2 cellular contexts compared by ENCODE assay signal in genomic region chr5:762996-763395, GRCh38. TPM values are rescaled to one million over a fixed set of nuclear protein-coding genes. Genes with fewer than 3 reads are reported as not detected.
"Had no signal": no experiment of that assay in that cellular context is flagged by ENCODE, and none has a peak within 500 bp of the region (broad histone marks: within the 10 kb centered on the region; RNA-seq: fewer than 3 reads in every experiment).

No MANE protein-coding gene starts in this region.

RNA-seq across cellular contexts. Expression of gene ZDHHC11B, which starts 21.5 kb away (rescaled TPM):
- total RNA-seq: M059J had no signal
- polyA plus RNA-seq: IgD-negative memory B cell had no signal
